In the genomic region with DNA sequence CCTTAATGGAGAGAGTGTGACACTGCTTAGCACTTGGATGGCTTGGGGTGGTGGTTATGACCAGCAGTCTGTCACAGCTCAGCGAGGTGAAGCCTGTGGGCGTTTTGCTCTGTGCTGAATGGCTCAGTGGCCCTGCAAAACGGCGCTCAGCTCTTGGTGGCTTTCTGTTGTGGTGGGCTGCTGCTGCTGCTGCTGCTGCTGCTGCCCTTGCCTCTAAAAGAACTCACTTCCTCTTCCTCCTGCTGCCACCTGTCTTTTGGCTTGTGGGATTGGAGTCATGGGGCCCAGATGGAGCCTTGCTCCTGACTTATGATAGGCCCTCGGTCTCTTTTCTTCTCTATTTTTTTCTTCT, we compare ENCODE assay signal across 14 cellular contexts. TPM values are rescaled to one million over a fixed set of nuclear protein-coding genes. Genes with fewer than 3 reads are reported as not detected.
A peak's percentile ranks its signal among the peaks of the same experiment; 100 is the strongest.
DNase-seq lines count a peak whose midpoint lies in the region; ATAC-seq, FAIRE-seq and TF ChIP-seq lines count a peak whose summit lies in the region.
"Not testable (repeated sequence)": the region's sequence is repeated elsewhere in the genome, so short reads cannot be mapped to it uniquely, and the experiment has no call there.
"Had no signal": no experiment of that assay in that cellular context is flagged by ENCODE, and none has a peak within 500 bp of the region (broad histone marks: within the 10 kb centered on the region; RNA-seq: fewer than 3 reads in every experiment).

No MANE protein-coding gene starts in this region.

- not testable (repeated sequence) for DNase-seq in GM12892 (ENCODE audit: insufficient read length); activated naive CD8-positive, alpha-beta T cell treated with anti-CD3 and anti-CD28 coated beads, Interleukin-2, amount 10 ng/mL, durations not matched to agents 7 days and 5 days; mucosa of descending colon

- not testable (repeated sequence) for H3K27me3 Mint-ChIP-seq in activated naive CD8-positive, alpha-beta T cell treated with anti-CD3 and anti-CD28 coated beads, Interleukin-2, amount 10 ng/mL, durations not matched to agents 7 days and 5 days

- peak; percentile 96 for ATAC-seq in GM19025 (IDR thresholded peaks at IDR 0.05; ENCODE audit: low read depth, unreplicated experiment)
- peak; percentile 99 for ATAC-seq in GM21423 (IDR thresholded peaks at IDR 0.05; ENCODE audit: unreplicated experiment)
- peak; percentile 98 for ATAC-seq in HG02759 (IDR thresholded peaks at IDR 0.05; ENCODE audit: unreplicated experiment)
- ATAC-seq in HG03097 (IDR thresholded peaks at IDR 0.05; ENCODE audit: low FRiP score, unreplicated experiment): peak; percentile 92
- ATAC-seq in HG03558 (IDR thresholded peaks at IDR 0.05; ENCODE audit: extremely low read depth, unreplicated experiment): peak; percentile 87
- peak; percentile 97 for ATAC-seq in activated naive CD8-positive, alpha-beta T cell treated with anti-CD3 and anti-CD28 coated beads, Interleukin-2, amount 10 ng/mL, durations not matched to agents 7 days and 5 days (ENCODE audit: low read depth)
- ATAC-seq in mucosa of descending colon: peak; percentile 66

- POLR2A ChIA-PET in activated naive CD8-positive, alpha-beta T cell treated with anti-CD3 and anti-CD28 coated beads, Interleukin-2, amount 10 ng/mL, durations not matched to agents 7 days and 5 days (lab: Charles Lee): not testable (repeated sequence)

- intact Hi-C loops in mucosa of descending colon (cut with DNase I, micrococcal nuclease): not testable (repeated sequence)

- not testable (repeated sequence) for H3K36me3 Mint-ChIP-seq in activated naive CD8-positive, alpha-beta T cell treated with anti-CD3 and anti-CD28 coated beads, Interleukin-2, amount 10 ng/mL, durations not matched to agents 7 days and 5 days

- H3K4me1 ChIP-seq in mucosa of descending colon (ENCODE audit: low read depth): not testable (repeated sequence)

- H3K36me3 ChIP-seq in mucosa of descending colon (ENCODE audit: low read depth): not testable (repeated sequence)

- H3K4me1 Mint-ChIP-seq in activated naive CD8-positive, alpha-beta T cell treated with anti-CD3 and anti-CD28 coated beads, Interleukin-2, amount 10 ng/mL, durations not matched to agents 7 days and 5 days: not testable (repeated sequence)

- not testable (repeated sequence) for H3K4me3 Mint-ChIP-seq in activated naive CD8-positive, alpha-beta T cell treated with anti-CD3 and anti-CD28 coated beads, Interleukin-2, amount 10 ng/mL, durations not matched to agents 7 days and 5 days

- H3K27ac Mint-ChIP-seq in activated naive CD8-positive, alpha-beta T cell treated with anti-CD3 and anti-CD28 coated beads, Interleukin-2, amount 10 ng/mL, durations not matched to agents 7 days and 5 days: peak overlapping the region; percentile 54

- FAIRE-seq in GM12892 (lab: Jason Lieb, UNC): peak; percentile 97

- not testable (repeated sequence) for TF ChIP-seq POLR2A in GM12892 (IDR thresholded peaks at IDR 0.05; ENCODE audit: low read depth, low read length)

- not testable (repeated sequence) for TF ChIP-seq CTCF in mucosa of descending colon (IDR thresholded peaks at IDR 0.05)

- not testable (repeated sequence) for H3K9me3 ChIP-seq in mucosa of descending colon

- not testable (repeated sequence) for H3K9me3 Mint-ChIP-seq in activated naive CD8-positive, alpha-beta T cell treated with anti-CD3 and anti-CD28 coated beads, Interleukin-2, amount 10 ng/mL, durations not matched to agents 7 days and 5 days

- not testable (repeated sequence) for H3K4me3 ChIP-seq in mucosa of descending colon

RNA-seq across cellular contexts. Expression of gene SPDYE17, which starts 47.4 kb away (rescaled TPM):
- polyA plus RNA-seq in GM12892 (2012; ENCODE audit: missing spikeins): not detected
- total RNA-seq in activated naive CD8-positive, alpha-beta T cell treated with anti-CD3 and anti-CD28 coated beads, Interleukin-2, amount 10 ng/mL, durations not matched to agents 7 days and 5 days: not detected
- not detected for total RNA-seq in mucosa of descending colon
- total RNA-seq: breast epithelium; CD4-positive, alpha-beta memory T cell; dermis microvascular lymphatic vessel endothelial cell; esophagus muscularis mucosa; SK-MEL-5; uterus had no signal
- polyA plus RNA-seq: CD4-positive, alpha-beta memory T cell had no signal
